Comparison of ENCODE assay signal across 10 cellular contexts in the genomic region with DNA sequence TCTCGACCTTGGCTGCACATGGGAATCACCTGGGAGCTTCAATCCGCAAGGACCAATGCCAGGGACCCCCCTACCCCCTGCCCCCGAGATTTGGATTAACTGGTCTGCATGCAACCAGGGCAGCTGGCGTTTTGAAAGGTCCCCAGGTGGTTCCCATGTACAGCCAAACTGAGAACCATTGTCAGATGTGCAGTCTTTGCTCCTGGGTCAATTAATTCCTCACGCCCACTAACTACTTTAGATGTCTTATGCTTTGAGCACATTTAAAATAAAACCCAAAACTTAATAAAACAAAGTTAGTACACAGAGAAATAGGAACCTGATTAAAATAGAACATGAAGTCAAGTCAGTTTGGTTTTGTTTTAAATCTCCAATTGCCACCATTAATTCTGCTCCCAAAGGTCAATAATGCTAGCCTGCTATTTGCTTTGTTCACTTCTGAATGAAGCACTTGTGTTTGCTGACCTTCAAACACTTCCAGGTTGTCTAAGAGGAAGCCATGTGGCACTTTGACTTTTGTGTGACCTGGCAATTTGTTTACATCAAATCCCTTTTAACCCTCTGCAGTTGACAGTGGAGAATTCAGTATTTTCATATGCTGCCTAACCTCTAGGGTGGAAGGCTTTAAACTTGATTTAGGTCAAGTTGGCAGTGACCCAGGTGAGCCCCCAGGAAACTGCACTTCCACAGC. TPM values are rescaled to one million over a fixed set of nuclear protein-coding genes. Genes with fewer than 3 reads are reported as not detected.
DNase-seq lines count a peak whose midpoint lies in the region; ATAC-seq and FAIRE-seq lines count a peak whose summit lies in the region.
"Had no signal": no experiment of that assay in that cellular context is flagged by ENCODE, and none has a peak within 500 bp of the region (broad histone marks: within the 10 kb centered on the region; RNA-seq: fewer than 3 reads in every experiment).

No MANE protein-coding gene starts in this region.

- 60 to 80% (median 79%) methylated on average over 5 of the region's 5 CpGs for WGBS in small intestine, 3 donors

- peaks cover 0 to 6% of the 10 kb centered on the region in 2 donors for H3K36me3 Mint-ChIP-seq in CD4-positive, alpha-beta memory T cell
- no peaks in the 10 kb centered on the region for H3K36me3 Mint-ChIP-seq in activated naive CD8-positive, alpha-beta T cell

- POLR2A ChIA-PET in CD4-positive, alpha-beta memory T cell (lab: Charles Lee; ENCODE audit: partially characterized antibody), result interaction anchor here (0.9 to 17.9 kb wide), 9 partner anchors 8 to 541 kb away, joined by 3 to 1441 read pairs (median 8); partner anchors contain the start of gene TMSB4X

- no peaks in the 10 kb centered on the region for H3K9me3 Mint-ChIP-seq in CD4-positive, alpha-beta memory T cell
- H3K9me3 Mint-ChIP-seq in activated naive CD8-positive, alpha-beta T cell (ENCODE audit: low read depth), result no peaks in the 10 kb centered on the region

- peaks cover 56% of the 10 kb centered on the region for H3K4me1 ChIP-seq in CD4-positive, alpha-beta memory T cell (ENCODE audit: insufficient read depth, low read length)
- H3K4me1 ChIP-seq in HUES6 (ENCODE audit: control insufficient read depth, insufficient read depth, low read length), result peaks cover 39% of the 10 kb centered on the region
- H3K4me1 ChIP-seq in muscle layer of duodenum (ENCODE audit: control insufficient read depth in 1 of 2, insufficient read depth in 2 of 2, low read length in 2 of 2), result peaks cover 3 to 7% of the 10 kb centered on the region in 2 donors
- peaks cover 0 to 6% of the 10 kb centered on the region in 2 donors for H3K4me1 ChIP-seq in small intestine (ENCODE audit: control insufficient read depth in 2 of 2, insufficient read depth in 1 of 2, low read depth in 1 of 2, low read length in 1 of 2)

- ATAC-seq in HG03439 (IDR thresholded peaks at IDR 0.05; ENCODE audit: unreplicated experiment) (no peak), HG03159 (IDR thresholded peaks at IDR 0.05; ENCODE audit: unreplicated experiment) (no peak)

- H3K27ac ChIP-seq in CD4-positive, alpha-beta memory T cell (ENCODE audit: low read depth, low read length), result peak overlapping the region; percentile 84
- H3K27ac ChIP-seq in HUES6 (ENCODE audit: low read depth, low read length) (peak overlapping the region; percentile 63; the same call in 1 of the 2 replicates), muscle layer of duodenum (ENCODE audit: low read length) (peak overlapping the region; percentile 62), small intestine (ENCODE audit: low read depth in 1 of 2, low read length in 1 of 2) (peak overlapping the region in 1 of 2 donors; percentile 79)

- H3K27me3 Mint-ChIP-seq in CD4-positive, alpha-beta memory T cell, result no peaks in the 10 kb centered on the region
- H3K27me3 Mint-ChIP-seq in activated naive CD8-positive, alpha-beta T cell, result no peaks in the 10 kb centered on the region

- H3K27me3 ChIP-seq in CD4-positive, alpha-beta memory T cell (ENCODE audit: insufficient read depth, low read length), result no peaks in the 10 kb centered on the region
- H3K27me3 ChIP-seq in HUES6 (ENCODE audit: control insufficient read depth, insufficient read depth, low read length) (no peaks in the 10 kb centered on the region), muscle layer of duodenum (ENCODE audit: low read depth, low read length) (no peaks in the 10 kb centered on the region), small intestine (ENCODE audit: control insufficient read depth in 2 of 2, insufficient read depth in 2 of 2, low read length in 2 of 2) (no peaks in the 10 kb centered on the region)

- peaks cover 38 to 64% (median 53%) of the 10 kb centered on the region in 4 donors for H3K4me1 Mint-ChIP-seq in CD4-positive, alpha-beta memory T cell
- H3K4me1 Mint-ChIP-seq in activated naive CD8-positive, alpha-beta T cell (ENCODE audit: low read depth), result peaks cover 62% of the 10 kb centered on the region

- no peaks in the 10 kb centered on the region for H3K36me3 ChIP-seq in CD4-positive, alpha-beta memory T cell (ENCODE audit: insufficient read depth, low read length)
- H3K36me3 ChIP-seq in HUES6 (ENCODE audit: control insufficient read depth, insufficient read depth, low read length) (no peaks in the 10 kb centered on the region), muscle layer of duodenum (ENCODE audit: control insufficient read depth in 1 of 2, insufficient read depth in 2 of 2, low read length in 2 of 2) (no peaks in the 10 kb centered on the region), small intestine (ENCODE audit: control insufficient read depth in 2 of 2, insufficient read depth in 2 of 2, low read length in 2 of 2) (no peaks in the 10 kb centered on the region)

- CTCF ChIA-PET in CD4-positive, alpha-beta memory T cell (lab: Charles Lee; ENCODE audit: partially characterized antibody), result interaction anchor here (0.8 to 7.3 kb wide), 13 partner anchors 11 to 787 kb away, joined by 3 to 210 read pairs (median 13); partner anchors contain the start of genes OFD1, TMSB4X and TRAPPC2

- H3K4me3 ChIP-seq in CD4-positive, alpha-beta memory T cell (ENCODE audit: low read length in 2 of 2), result no peak overlapping the region
- H3K4me3 ChIP-seq in HUES6 (ENCODE audit: low read depth, low read length), result no peak overlapping the region
- H3K4me3 ChIP-seq in muscle layer of duodenum (ENCODE audit: low read depth in 1 of 2, low read length in 2 of 2), result no peak overlapping the region
- H3K4me3 ChIP-seq in small intestine (ENCODE audit: low read depth in 1 of 2, low read length in 2 of 2), result no peak overlapping the region

- H3K9ac ChIP-seq in HUES6 (ENCODE audit: low read length), result peak overlapping the region; percentile 72

- H3K9me3 ChIP-seq in CD4-positive, alpha-beta memory T cell (ENCODE audit: control insufficient read depth in 1 of 2, low read length in 2 of 2), result no peaks in the 10 kb centered on the region
- H3K9me3 ChIP-seq in HUES6 (ENCODE audit: control insufficient read depth, insufficient read depth, low read depth, low read length) (no peaks in the 10 kb centered on the region), muscle layer of duodenum (ENCODE audit: control insufficient read depth in 1 of 2, low read length in 2 of 2) (no peaks in the 10 kb centered on the region), small intestine (ENCODE audit: control insufficient read depth, low read depth) (no peaks in the 10 kb centered on the region)

- FAIRE-seq in small intestine (lab: Jason Lieb, UNC), result no peak

- intact Hi-C loops in CD4-positive, alpha-beta memory T cell (cut with micrococcal nuclease), result loop anchor here (1.0 to 5.0 kb wide), 5 partner anchors 105 to 1085 kb away; no protein-coding TSS in a partner anchor

- peak overlapping the region; percentile 96 to 99 (median 97) for H3K27ac Mint-ChIP-seq in CD4-positive, alpha-beta memory T cell
- peak overlapping the region; percentile 96 for H3K27ac Mint-ChIP-seq in activated naive CD8-positive, alpha-beta T cell

- H3K4me3 Mint-ChIP-seq in CD4-positive, alpha-beta memory T cell, result peak overlapping the region in 6 of 8 donors; percentile 15 to 94 (median 66)
- H3K4me3 Mint-ChIP-seq in activated naive CD8-positive, alpha-beta T cell, result peak overlapping the region; percentile 56
- H3K4me3 Mint-ChIP-seq: H9 had no signal

- no peak for DNase-seq in CD4-positive, alpha-beta memory T cell
- DNase-seq in small intestine (no peak), kidney tubule cell (ENCODE audit: low spot score) (no peak)
- DNase-seq: cortex of kidney had no signal

RNA-seq across cellular contexts. Expression of gene TMSB4X, which starts 27.2 kb away (rescaled TPM):
- 1,000 to 10,000 TPM; 4,851 to 5,116 TPM for total RNA-seq in CD4-positive, alpha-beta memory T cell
- polyA plus RNA-seq in CD4-positive, alpha-beta memory T cell, result over 10,000 TPM; 27,942 to 36,115 TPM
- 1,000 to 10,000 TPM; 3,848 to 6,707 (median 4,907) TPM for polyA plus RNA-seq in small intestine

RNA-seq across cellular contexts. Expression of gene TLR8, which starts 41.3 kb away (rescaled TPM):
- under 1 TPM; 0.26 to 0.33 TPM for total RNA-seq in CD4-positive, alpha-beta memory T cell
- polyA plus RNA-seq in CD4-positive, alpha-beta memory T cell, result not detected
- under 1 TPM; 0.22 to 0.73 (median 0.27) TPM for polyA plus RNA-seq in small intestine
- total RNA-seq: H9 had no signal

Comparison
In these comparisons a context has a peak if more than half of its experiments do, and no peak if none do; other contexts are left out.
1. RNA of gene TMSB4X, which starts 27.2 kb away (polyA plus RNA-seq): 27,942 to 36,115 TPM in CD4-positive, alpha-beta memory T cell; 3,848 to 6,707 TPM in small intestine; every median in the first group is over 4 times any median in the second.